ENCODE assay signal across 10 cellular contexts in genomic region chr11:47189100-47189834, GRCh38. TPM values are rescaled to one million over a fixed set of nuclear protein-coding genes. Genes with fewer than 3 reads are reported as not detected.
DNase-seq lines count a peak whose midpoint lies in the region; ATAC-seq, FAIRE-seq and TF ChIP-seq lines count a peak whose summit lies in the region.
"Had no signal": no experiment of that assay in that cellular context is flagged by ENCODE, and none has a peak within 500 bp of the region (broad histone marks: within the 10 kb centered on the region; RNA-seq: fewer than 3 reads in every experiment).

No MANE protein-coding gene starts in this region.

- no peaks in the 10 kb centered on the region for H3K9me3 Mint-ChIP-seq in activated CD4-positive, alpha-beta T cell treated with anti-CD3 and anti-CD28 coated beads for 36 hours (ENCODE audit: low read depth)
- H3K9me3 Mint-ChIP-seq: dendritic cell treated with granulocyte-macrophage colony-stimulating factor and Interleukin-4, amounts not matched to agents 40 ng/mL and 50 ng/mL, for 4 days had no signal

- H3K27me3 Mint-ChIP-seq in activated CD4-positive, alpha-beta T cell treated with anti-CD3 and anti-CD28 coated beads for 36 hours = peaks cover 15% of the 10 kb centered on the region

- no peak overlapping the region for H3K4me3 Mint-ChIP-seq in activated CD4-positive, alpha-beta T cell treated with anti-CD3 and anti-CD28 coated beads for 36 hours
- H3K4me3 Mint-ChIP-seq: dendritic cell treated with granulocyte-macrophage colony-stimulating factor and Interleukin-4, amounts not matched to agents 40 ng/mL and 50 ng/mL, for 4 days had no signal

- H3K9ac ChIP-seq in rectal smooth muscle tissue (ENCODE audit: low read length) = no peak overlapping the region

- 47 to 50% methylated on average over 11 of the region's 11 CpGs for WGBS in pancreas, 2 donors

- H3K4me1 Mint-ChIP-seq in activated CD4-positive, alpha-beta T cell treated with anti-CD3 and anti-CD28 coated beads for 36 hours = peaks cover 7% of the 10 kb centered on the region

- FAIRE-seq in pancreas (lab: Jason Lieb, UNC) = no peak

- CTCF ChIA-PET in RWPE1 (lab: Yijun Ruan, JAX) = interaction anchor here (1.0 to 2.7 kb wide), 2 partner anchors 11 to 70 kb away, joined by 3 to 6 read pairs; no protein-coding TSS in a partner anchor
- CTCF ChIA-PET in activated CD4-positive, alpha-beta T cell treated with anti-CD3 and anti-CD28 coated beads for 36 hours (lab: Charles Lee) = interaction anchor here (0.8 to 2.9 kb wide), 3 partner anchors 9 to 82 kb away, joined by 3 to 19 read pairs (median 3); partner anchors contain the start of gene ARFGAP2

- intact Hi-C loops in activated CD4-positive, alpha-beta T cell treated with anti-CD3 and anti-CD28 coated beads for 36 hours (cut with DNase I, micrococcal nuclease) = no loop called here
- intact Hi-C loops in pancreas (cut with DNase I) = no loop called here

- no peak for ATAC-seq in activated CD4-positive, alpha-beta T cell treated with anti-CD3 and anti-CD28 coated beads for 36 hours
- no peak for ATAC-seq in pancreas
- ATAC-seq in GM21737 (IDR thresholded peaks at IDR 0.05; ENCODE audit: unreplicated experiment) = no peak

- TF ChIP-seq CTCF in RWPE1 (conservative IDR thresholded peaks at IDR 0.05; ENCODE audit: low read depth) (no peak), fibroblast of pulmonary artery (IDR thresholded peaks at IDR 0.05; ENCODE audit: low read length, missing control alignments) (no peak), pancreas (IDR thresholded peaks at IDR 0.05) (no peak)

- H3K36me3 Mint-ChIP-seq in activated CD4-positive, alpha-beta T cell treated with anti-CD3 and anti-CD28 coated beads for 36 hours (ENCODE audit: low read depth) = no peaks in the 10 kb centered on the region

- POLR2A ChIA-PET in RWPE1 (lab: Yijun Ruan, JAX; ENCODE audit: low non-redundant PET) = interaction anchor here (5.9 kb wide), 1 partner anchor 26 kb away, joined by 70 read pairs; the partner anchor contains the start of gene DDB2
- POLR2A ChIA-PET in activated CD4-positive, alpha-beta T cell treated with anti-CD3 and anti-CD28 coated beads for 36 hours (lab: Charles Lee) = no interaction called here

- no peak overlapping the region for H3K4me3 ChIP-seq in fibroblast of pulmonary artery (replicated peaks; ENCODE audit: low read depth, low read length)
- no peak overlapping the region for H3K4me3 ChIP-seq in rectal smooth muscle tissue (ENCODE audit: low read length)
- H3K4me3 ChIP-seq in pancreas = no peak overlapping the region

- no peaks in the 10 kb centered on the region for H3K9me3 ChIP-seq in pancreas

- H3K4me1 ChIP-seq in rectal smooth muscle tissue (ENCODE audit: control insufficient read depth, insufficient read depth, low read length) (peaks cover 20% of the 10 kb centered on the region), pancreas (peaks cover 0 to 10% (median 9%) of the 10 kb centered on the region in 3 donors)

- DNase-seq in GM03348 (ENCODE audit: low spot score) (peak; percentile 54), RWPE1 (ENCODE audit: low spot score) (peak; percentile 69), fibroblast of pulmonary artery (ENCODE audit: low read depth) (peak; percentile 86), pancreas (no peak), COLO829 (ENCODE audit: low spot score) (no peak)
- no peak for DNase-seq in activated CD4-positive, alpha-beta T cell treated with anti-CD3 and anti-CD28 coated beads for 36 hours
- DNase-seq: activated CD8-positive, alpha-beta memory T cell treated with anti-CD3 and anti-CD28 coated beads for 24 hours had no signal

- no peak overlapping the region for H3K27ac Mint-ChIP-seq in activated CD4-positive, alpha-beta T cell treated with anti-CD3 and anti-CD28 coated beads for 36 hours
- H3K27ac Mint-ChIP-seq: dendritic cell treated with granulocyte-macrophage colony-stimulating factor and Interleukin-4, amounts not matched to agents 40 ng/mL and 50 ng/mL, for 4 days had no signal

- H3K36me3 ChIP-seq in rectal smooth muscle tissue (ENCODE audit: control insufficient read depth, insufficient read depth, low read length) = no peaks in the 10 kb centered on the region
- no peaks in the 10 kb centered on the region for H3K36me3 ChIP-seq in pancreas

- peaks cover 2% of the 10 kb centered on the region for H3K27me3 ChIP-seq in rectal smooth muscle tissue (ENCODE audit: control insufficient read depth, insufficient read depth, low read length)
- no peaks in the 10 kb centered on the region for H3K27me3 ChIP-seq in pancreas

- H3K27ac ChIP-seq in RWPE1 (peak overlapping the region; percentile 68), rectal smooth muscle tissue (ENCODE audit: low read depth, low read length) (peak overlapping the region; percentile 48), pancreas (no peak overlapping the region)

RNA-seq across cellular contexts. Expression of gene PACSIN3, which starts 3.0 kb away (rescaled TPM):
- total RNA-seq in activated CD4-positive, alpha-beta T cell treated with anti-CD3 and anti-CD28 coated beads for 36 hours = 1 to 10 TPM; 4.1 to 5.9 TPM
- total RNA-seq in pancreas = 10 to 100 TPM; 16.5 to 39.9 (median 29.6) TPM
- polyA plus RNA-seq in pancreas = 10 to 100 TPM; 28.1 to 31.3 TPM

RNA-seq across cellular contexts. Expression of gene ARFGAP2, which starts 12.6 kb away (rescaled TPM):
- total RNA-seq in activated CD4-positive, alpha-beta T cell treated with anti-CD3 and anti-CD28 coated beads for 36 hours = 10 to 100 TPM; 74.9 to 76.5 TPM
- total RNA-seq in pancreas = 10 to 100 TPM; 40.1 to 67.5 (median 61.4) TPM
- polyA plus RNA-seq in pancreas = 10 to 100 TPM; 73.1 to 78.9 TPM

RNA-seq across cellular contexts. Expression of gene DDB2, which starts 25.5 kb away (rescaled TPM):
- 100 to 1,000 TPM; 159 to 178 TPM for total RNA-seq in activated CD4-positive, alpha-beta T cell treated with anti-CD3 and anti-CD28 coated beads for 36 hours
- total RNA-seq in pancreas = 10 to 100 TPM in 5 of 6 donors, 1 to 10 TPM in 1; 10.0 to 46.2 (median 20.0) TPM
- 10 to 100 TPM; 31.2 to 45.9 TPM for polyA plus RNA-seq in pancreas

RNA-seq across cellular contexts. Expression of gene ACP2, which starts 59.3 kb away (rescaled TPM):
- 10 to 100 TPM; 10.2 to 11.2 TPM for total RNA-seq in activated CD4-positive, alpha-beta T cell treated with anti-CD3 and anti-CD28 coated beads for 36 hours
- 10 to 100 TPM; 22.5 to 38.1 (median 29.7) TPM for total RNA-seq in pancreas
- 10 to 100 TPM; 40.4 to 53.6 TPM for polyA plus RNA-seq in pancreas

Comparison
In these comparisons a context has a peak if more than half of its experiments do, and no peak if none do; other contexts are left out.
1. DNase-seq: peak in GM03348 (single experiment), RWPE1 (single experiment) and fibroblast of pulmonary artery (single experiment); none in activated CD4-positive, alpha-beta T cell treated with anti-CD3 and anti-CD28 coated beads for 36 hours (single experiment), pancreas (0 of 6) and COLO829 (single experiment).
2. H3K27ac ChIP-seq: peak in RWPE1 (single experiment) and rectal smooth muscle tissue (single experiment); none in pancreas (0 of 4).